ENCODE assay signal across 20 cellular contexts in the genomic region with DNA sequence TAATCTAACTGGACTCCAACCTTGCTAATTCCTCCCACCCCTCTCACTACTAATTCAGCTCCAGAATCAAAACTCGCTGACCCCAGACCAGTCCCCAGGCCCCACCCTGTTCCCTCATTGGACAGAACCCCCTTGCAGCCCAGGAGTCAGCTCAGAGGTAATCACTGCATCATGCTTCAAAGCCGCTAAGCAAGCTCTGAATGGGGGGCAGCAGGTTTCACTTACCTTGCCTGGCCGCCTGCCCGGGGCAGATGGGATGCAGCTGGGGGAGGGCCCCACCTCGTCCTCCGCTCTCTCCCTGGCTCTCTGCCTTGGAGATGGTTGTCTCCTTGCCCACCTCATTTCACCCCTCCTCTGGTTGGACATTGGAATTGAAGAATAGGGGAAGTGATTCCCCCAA. TPM values are rescaled to one million over a fixed set of nuclear protein-coding genes. Genes with fewer than 3 reads are reported as not detected.
"Had no signal": no experiment of that assay in that cellular context is flagged by ENCODE, and none has a peak within 500 bp of the region (broad histone marks: within the 10 kb centered on the region; RNA-seq: fewer than 3 reads in every experiment).

No MANE protein-coding gene starts in this region.

- H3K9ac ChIP-seq: neural progenitor cell had no signal

- H3K9me3 Mint-ChIP-seq: naive thymus-derived CD8-positive, alpha-beta T cell had no signal

- H3K4me3 Mint-ChIP-seq: neural progenitor cell had no signal

- H3K27ac ChIP-seq: heart left ventricle, neural progenitor cell, pancreas, stomach, thoracic aorta, transverse colon had no signal

- H3K27me3 ChIP-seq: pancreas had no signal

- H3K9me3 ChIP-seq: heart left ventricle, mucosa of descending colon, pancreas, stomach, thoracic aorta, transverse colon had no signal

- H3K36me3 ChIP-seq: heart left ventricle, neural progenitor cell, pancreas, stomach, thoracic aorta, transverse colon had no signal

- DNase-seq: effector memory CD4-positive, alpha-beta T cell; heart left ventricle; hippocampal formation; left colon; mucosa of descending colon; naive thymus-derived CD8-positive, alpha-beta T cell; occipital lobe; pancreas; small intestine; stimulated activated CD4-positive, alpha-beta T cell treated with anti-CD3 and anti-CD28 coated beads, Interleukin-12 subunit alpha, Interleukin-12 subunit beta, amount 100 ng/mL, for 4 hours; stimulated activated naive CD4-positive, alpha-beta T cell; stomach; substantia nigra; transverse colon had no signal

- H3K27ac Mint-ChIP-seq: neural progenitor cell, progenitor cell of endocrine pancreas had no signal

- H3K4me2 ChIP-seq: neural progenitor cell had no signal

- H2AFZ ChIP-seq: neural progenitor cell had no signal

- H3K36me3 Mint-ChIP-seq: naive thymus-derived CD8-positive, alpha-beta T cell; neural progenitor cell had no signal

- ATAC-seq: esophagus mucosa; heart left ventricle; left colon; mucosa of descending colon; naive thymus-derived CD8-positive, alpha-beta T cell; pancreas; right cardiac atrium had no signal

- H3K4me3 ChIP-seq: heart left ventricle, mucosa of descending colon, neural progenitor cell, pancreas, stomach, thoracic aorta, transverse colon had no signal

RNA-seq across cellular contexts. Expression of gene NGFR, which starts 4.8 kb away (rescaled TPM):
- total RNA-seq: glomerular endothelial cell had no signal
- polyA plus RNA-seq: naive thymus-derived CD8-positive, alpha-beta T cell had no signal
